ENCODE assay signal across 8 cellular contexts in genomic region chr19:1173845-1174809, GRCh38. TPM values are rescaled to one million over a fixed set of nuclear protein-coding genes. Genes with fewer than 3 reads are reported as not detected.
DNase-seq lines count a peak whose midpoint lies in the region; TF ChIP-seq lines count a peak whose summit lies in the region.

TSS of gene SBNO2 (minus strand) at chr19:1174268. CDS start at chr19:1154276, 19,992 bp downstream.

- 13 to 29% (median 21%) methylated on average over 38 to 80 of the region's 84 CpGs for WGBS in adipose tissue, 3 donors
- WGBS in transverse colon (ENCODE audit: low coverage in 1 of 2), 2 donors, result 26% methylated on average over 35 of the region's 84 CpGs; no CpG with 5 or more reads in 1 of the 2 donors

- H3K27ac ChIP-seq in adipose tissue (ENCODE audit: low read depth, low read length) (peak within 1 kb of the TSS; percentile 99), transverse colon (peak within 1 kb of the TSS; percentile 95 to 98 (median 96))

- peak within 1 kb of the TSS; percentile 69 to 100 (median 80) for H3K4me3 ChIP-seq in transverse colon

- no peaks in the 10 kb centered on the region for H3K27me3 ChIP-seq in transverse colon

- TF ChIP-seq EP300 in transverse colon (IDR thresholded peaks at IDR 0.05; ENCODE audit: low read depth), result no peak

- peak; percentile 72 for TF ChIP-seq POLR2A in transverse colon (IDR thresholded peaks at IDR 0.05)

- DNase-seq in COR-L47 (lab: John Stamatoyannopoulos, UW) (peak; percentile 72), H4 (ENCODE audit: low spot score) (peak; percentile 61), NCI-H1105 treated with DMSO at 0.1 percent for 48 hours (lab: John Stamatoyannopoulos, UW) (peak; percentile 68), cardiac septum (ENCODE audit: low spot score) (peak; percentile 96), posterior cingulate gyrus (peak; percentile 68 to 98 (median 81)), transverse colon (peak; percentile 95)

- TF ChIP-seq CTCF in transverse colon (IDR thresholded peaks at IDR 0.05), result no peak

- no peaks in the 10 kb centered on the region for H3K36me3 ChIP-seq in transverse colon

- intact Hi-C loops in T-helper 1 cell treated with Interleukin-12 subunit alpha and Interleukin-12 subunit beta and Interleukin-4 antibody, amounts not matched to agents 30 ng/mL and 1 ng/mL, for 36 hours (cut with micrococcal nuclease), result loop anchor here (1.0 kb wide), 2 partner anchors 15 to 42 kb away; no protein-coding TSS in a partner anchor
- intact Hi-C loops in cardiac septum (cut with DNase I) (loop anchor here (2.0 kb wide), 1 partner anchor 41 kb away; no protein-coding TSS in a partner anchor), posterior cingulate gyrus (cut with DNase I) (loop anchor here (5.0 kb wide), 1 partner anchor 72 kb away; the partner anchor contains the start of gene GPX4), transverse colon (cut with DNase I; ENCODE audit: low total_unique reads) (no loop called here)

- peaks cover 4 to 38% (median 25%) of the 10 kb centered on the region in 4 donors for H3K4me1 ChIP-seq in transverse colon

- in situ Hi-C loops in transverse colon (cut with MboI; ENCODE audit: low pct_ligation_motif_present in 1 of 4, low pct_unique_long_range_greater_than_20kb in 1 of 4, low sequenced_read_pairs in 3 of 4), result no loop called here

- no peaks in the 10 kb centered on the region for H3K9me3 ChIP-seq in transverse colon

RNA-seq across cellular contexts. Expression of gene SBNO2, which starts in this region (rescaled TPM):
- total RNA-seq in H4 (2014; rRNA removed; shearing (Covaris generic)), result 8.6 and 14.8 TPM in 2 replicates
- total RNA-seq in T-helper 1 cell treated with Interleukin-12 subunit alpha and Interleukin-12 subunit beta and Interleukin-4 antibody, amounts not matched to agents 30 ng/mL and 1 ng/mL, for 36 hours, result 164 and 179 TPM in 2 replicates
- polyA plus RNA-seq in adipose tissue, result 100 to 1,000 TPM in 1 of 3 donors, 10 to 100 TPM in 2; 22.0 to 155 (median 53.1) TPM
- total RNA-seq in cardiac septum (37.3 TPM), transverse colon (100 to 1,000 TPM in 1 of 4 donors, 10 to 100 TPM in 3; 34.5 to 142 (median 48.3) TPM)

Comparison
In these comparisons a context has a peak if more than half of its experiments do, and no peak if none do; other contexts are left out.
1. Peak in every context shown above with its lines: DNase-seq, H3K4me3 ChIP-seq and H3K27ac ChIP-seq.